In genomic region chr22:39359659-39360195, GRCh38 we compare ENCODE assay signal across 17 cellular contexts. TPM values are rescaled to one million over a fixed set of nuclear protein-coding genes. Genes with fewer than 3 reads are reported as not detected.
DNase-seq lines count a peak whose midpoint lies in the region; ATAC-seq and TF ChIP-seq lines count a peak whose summit lies in the region.
"Had no signal": no experiment of that assay in that cellular context is flagged by ENCODE, and none has a peak within 500 bp of the region (broad histone marks: within the 10 kb centered on the region; RNA-seq: fewer than 3 reads in every experiment).

No MANE protein-coding gene starts in this region.

- no CpG with 5 or more reads among the region's 9 CpGs for WGBS in H9 (ENCODE audit: extremely low coverage, insufficient read length, low lambda C conversion rate)
- WGBS in suprapubic skin: 75% methylated on average over 9 of the region's 9 CpGs

- H2BK5ac ChIP-seq in H9 (ENCODE audit: insufficient read length, low read length): no peak overlapping the region

- H2BK120ac ChIP-seq in H9 (ENCODE audit: low read depth, low read length, poor library complexity, severe bottlenecking): no peak overlapping the region

- H2AFZ ChIP-seq in H9 (ENCODE audit: low read length): no peak overlapping the region

- TF ChIP-seq CTCF in H9 (conservative IDR thresholded peaks at IDR 0.05): no peak
- no peak for TF ChIP-seq CTCF in glutamatergic neuron (IDR thresholded peaks at IDR 0.05; ENCODE audit: partially characterized antibody, unreplicated experiment)
- TF ChIP-seq CTCF in suprapubic skin (IDR thresholded peaks at IDR 0.05): no peak

- H3K4me3 Mint-ChIP-seq in H9 (no peak overlapping the region), glutamatergic neuron (ENCODE audit: unreplicated experiment) (peak overlapping the region; percentile 21)
- H3K4me3 Mint-ChIP-seq: CD4-positive, alpha-beta memory T cell had no signal

- H3K79me1 ChIP-seq in H9 (ENCODE audit: insufficient read depth, low read depth, low read length, poor library complexity, severe bottlenecking): no peaks in the 10 kb centered on the region

- H2BK20ac ChIP-seq in H9 (ENCODE audit: low read depth, low read length, poor library complexity, severe bottlenecking): no peak overlapping the region

- no peak for ATAC-seq in GM18867 (IDR thresholded peaks at IDR 0.05; ENCODE audit: unreplicated experiment)
- ATAC-seq: Right ventricle myocardium inferior had no signal

- peak; percentile 28 for DNase-seq in H9
- DNase-seq in glutamatergic neuron: no peak
- no peak for DNase-seq in suprapubic skin (ENCODE audit: low spot score in 2 of 2)
- no peak for DNase-seq in cerebellum (ENCODE audit: low spot score)
- DNase-seq in occipital lobe (lab: John Stamatoyannopoulos, UW): no peak
- DNase-seq: CD4-positive, alpha-beta memory T cell; GOT3; IMR-90; Karpas-422; MM.1S; NCI-H1092 treated with DMSO at 0.1 percent for 48 hours; NCI-H510A treated with DMSO at 0.1 percent for 48 hours; Peyer's patch; SK-N-SH had no signal

- H3K36me3 Mint-ChIP-seq in H9 (ENCODE audit: insufficient read depth in 1 of 3, low read depth in 3 of 3) (peaks cover 7 to 22% (median 10%) of the 10 kb centered on the region in 3 experiments; a peak in 6 of 7 replicates), glutamatergic neuron (ENCODE audit: unreplicated experiment) (no peaks in the 10 kb centered on the region)
- H3K36me3 Mint-ChIP-seq: CD4-positive, alpha-beta memory T cell had no signal

- H3K56ac ChIP-seq in H9 (ENCODE audit: insufficient read length, low read depth, low read length): no peak overlapping the region

- H3K27me3 ChIP-seq in H9 (ENCODE audit: insufficient read depth, low read length) (no peaks in the 10 kb centered on the region), suprapubic skin (no peaks in the 10 kb centered on the region)
- H3K27me3 ChIP-seq: Peyer's patch had no signal

- no peak overlapping the region for H3K14ac ChIP-seq in H9 (ENCODE audit: insufficient read depth, low read length)

- no peak overlapping the region for H4K8ac ChIP-seq in H9 (replicated peaks; ENCODE audit: insufficient read length, low read depth, low read length)

- H4K91ac ChIP-seq in H9 (ENCODE audit: insufficient read length, low read depth, low read length): no peak overlapping the region

- H4K20me1 ChIP-seq in H9 (ENCODE audit: control insufficient read depth, insufficient read depth, insufficient read length): peaks cover 2% of the 10 kb centered on the region

- H3K4me1 ChIP-seq in H9 (ENCODE audit: insufficient read depth, low read length): peaks cover 6% of the 10 kb centered on the region; the same call in 1 of the 2 replicates
- H3K4me1 ChIP-seq in suprapubic skin: peaks cover 79% of the 10 kb centered on the region
- H3K4me1 ChIP-seq: Peyer's patch had no signal

- H3K9ac ChIP-seq in H9 (ENCODE audit: extremely low read depth, insufficient read length, low read length): no peak overlapping the region
- H3K9ac ChIP-seq: SK-N-SH had no signal

- no peak overlapping the region for H2BK15ac ChIP-seq in H9 (ENCODE audit: low read depth, low read length)

- no peak overlapping the region for H3K4me2 ChIP-seq in H9 (ENCODE audit: insufficient read depth, insufficient read length, low read length)
- H3K4me2 ChIP-seq: SK-N-SH had no signal

- H3K4ac ChIP-seq in H9 (ENCODE audit: low read depth, low read length): no peak overlapping the region

- TF ChIP-seq EP300 in suprapubic skin (IDR thresholded peaks at IDR 0.05): no peak

- no peak overlapping the region for H3K23ac ChIP-seq in H9 (ENCODE audit: insufficient read length, low read depth, low read length)

- no peak overlapping the region for H3K18ac ChIP-seq in H9 (ENCODE audit: insufficient read length, low read depth, low read length)

- no peak overlapping the region for H3T11ph ChIP-seq in H9 (ENCODE audit: low read length)

- no peak overlapping the region for H4K5ac ChIP-seq in H9 (ENCODE audit: insufficient read length, low read depth, low read length)

- H3K9me3 ChIP-seq in H9 (ENCODE audit: control insufficient read depth, low read depth, low read length) (no peaks in the 10 kb centered on the region), suprapubic skin (no peaks in the 10 kb centered on the region)
- H3K9me3 ChIP-seq: Peyer's patch, SK-N-SH had no signal

- H3K23me2 ChIP-seq in H9 (ENCODE audit: insufficient read length, low read depth, low read length, poor library complexity, severe bottlenecking): peaks cover 4% of the 10 kb centered on the region

- H3K27ac Mint-ChIP-seq in H9: peak overlapping the region in 2 of 3 experiments; percentile 8 to 68; a peak in 4 of 7 replicates
- H3K27ac Mint-ChIP-seq in glutamatergic neuron (ENCODE audit: unreplicated experiment): peak overlapping the region; percentile 65

- H3K27me3 Mint-ChIP-seq in H9 (ENCODE audit: low read depth) (no peaks in the 10 kb centered on the region; the same call in none of the 2 replicates), glutamatergic neuron (ENCODE audit: unreplicated experiment) (peaks cover 23% of the 10 kb centered on the region)
- H3K27me3 Mint-ChIP-seq: CD4-positive, alpha-beta memory T cell had no signal

- H3K4me3 ChIP-seq in suprapubic skin: no peak overlapping the region
- H3K4me3 ChIP-seq: Peyer's patch had no signal

- no peaks in the 10 kb centered on the region for H3K36me3 ChIP-seq in suprapubic skin
- H3K36me3 ChIP-seq: Peyer's patch had no signal

- H3K9me3 Mint-ChIP-seq in H9 (no peaks in the 10 kb centered on the region), glutamatergic neuron (ENCODE audit: unreplicated experiment) (peaks cover 14% of the 10 kb centered on the region)
- H3K9me3 Mint-ChIP-seq: CD4-positive, alpha-beta memory T cell had no signal

- no peak for TF ChIP-seq POLR2A in suprapubic skin (IDR thresholded peaks at IDR 0.05)

- no peaks in the 10 kb centered on the region for H3K79me2 ChIP-seq in H9 (ENCODE audit: insufficient read depth, low read length)

- H2AK5ac ChIP-seq in H9 (ENCODE audit: insufficient read length, low read length): no peak overlapping the region

- H3K27ac ChIP-seq in H9 (ENCODE audit: insufficient read length, low read depth, low read length) (no peak overlapping the region), angular gyrus (ENCODE audit: low read depth, low read length) (peak overlapping the region; percentile 57), suprapubic skin (peak overlapping the region; percentile 63)
- H3K27ac ChIP-seq: Peyer's patch had no signal

- peaks cover 36 to 58% of the 10 kb centered on the region in 2 experiments for H3K4me1 Mint-ChIP-seq in H9
- peaks cover 36% of the 10 kb centered on the region for H3K4me1 Mint-ChIP-seq in glutamatergic neuron (ENCODE audit: low read depth, unreplicated experiment)

- H2BK12ac ChIP-seq in H9 (ENCODE audit: insufficient read length, low read depth, low read length): no peak overlapping the region

RNA-seq across cellular contexts. Expression of gene SYNGR1, which starts 9.9 kb away (rescaled TPM):
- 13.2 and 14.3 TPM in 2 replicates for total RNA-seq in H9 (2021)
- total RNA-seq in glutamatergic neuron (ENCODE audit: unreplicated experiment): 49.5 TPM
- total RNA-seq in suprapubic skin: 10 to 100 TPM; 34.6 to 52.5 (median 44.3) TPM
- total RNA-seq in cerebellum: 56.1 TPM
- 63.9 TPM for total RNA-seq in occipital lobe
- total RNA-seq: CD4-positive, alpha-beta memory T cell had no signal

RNA-seq across cellular contexts. Expression of gene TAB1, which starts 39.9 kb away (rescaled TPM):
- 16.6 and 20.3 TPM in 2 replicates for total RNA-seq in H9 (2021)
- total RNA-seq in glutamatergic neuron (ENCODE audit: unreplicated experiment): 27.5 TPM
- 10 to 100 TPM; 16.9 to 35.4 (median 23.3) TPM for total RNA-seq in suprapubic skin
- total RNA-seq in cerebellum: 16.6 TPM
- 15.4 TPM for total RNA-seq in occipital lobe

RNA-seq across cellular contexts. Expression of gene RPL3, which starts 40.3 kb away (rescaled TPM):
- 2,830 and 2,855 TPM in 2 replicates for total RNA-seq in H9 (2021)
- total RNA-seq in glutamatergic neuron (ENCODE audit: unreplicated experiment): 1,061 TPM
- total RNA-seq in suprapubic skin: 1,000 to 10,000 TPM; 2,537 to 3,396 (median 3,080) TPM
- total RNA-seq in cerebellum: 983 TPM
- total RNA-seq in occipital lobe: 1,406 TPM
